ENCODE assay signal across 8 cellular contexts in genomic region chr15:97995881-97996603, GRCh38. TPM values are rescaled to one million over a fixed set of nuclear protein-coding genes. Genes with fewer than 3 reads are reported as not detected.
DNase-seq lines count a peak whose midpoint lies in the region; ATAC-seq and TF ChIP-seq lines count a peak whose summit lies in the region.

No MANE protein-coding gene starts in this region.

- H4K20me1 ChIP-seq in DND-41 (ENCODE audit: insufficient read depth, low read length): no peaks in the 10 kb centered on the region

- no peak overlapping the region; the same call in 1 of the 2 replicates for H3K4me2 ChIP-seq in DND-41 (ENCODE audit: insufficient read depth, low read length)

- peak; percentile 41; the same call in 1 of the 3 replicates for ATAC-seq in DND-41 (ENCODE audit: insufficient read depth, low read depth)
- ATAC-seq in HG03139 (IDR thresholded peaks at IDR 0.05; ENCODE audit: unreplicated experiment): no peak

- intact Hi-C loops in adrenal gland (cut with DNase I): no loop called here

- no peak for TF ChIP-seq POLR2A in adrenal gland (IDR thresholded peaks at IDR 0.05)

- H3K4me1 ChIP-seq in DND-41 (ENCODE audit: insufficient read depth, low read length): peaks cover 68% of the 10 kb centered on the region
- H3K4me1 ChIP-seq in adrenal gland (replicated peaks in 1 of 2): peaks cover 0 to 10% of the 10 kb centered on the region in 2 donors

- no peaks in the 10 kb centered on the region for H3K36me3 ChIP-seq in DND-41 (ENCODE audit: insufficient read depth, low read length)
- H3K36me3 ChIP-seq in adrenal gland (replicated peaks in 1 of 2): no peaks in the 10 kb centered on the region

- no peak overlapping the region for H3K4me3 ChIP-seq in DND-41 (ENCODE audit: low read depth in 1 of 2, low read length in 2 of 2)
- no peak overlapping the region for H3K4me3 ChIP-seq in adrenal gland

- 47 to 60% (median 54%) methylated on average over 5 of the region's 5 CpGs for WGBS in adrenal gland, 4 donors

- peak overlapping the region; percentile 60 for H2AFZ ChIP-seq in DND-41 (ENCODE audit: low read depth, low read length)

- H3K27me3 ChIP-seq in DND-41 (ENCODE audit: insufficient read depth, low read length, poor library complexity) (no peaks in the 10 kb centered on the region), adrenal gland (no peaks in the 10 kb centered on the region)

- H3K27ac ChIP-seq in DND-41 (ENCODE audit: low read length): peak overlapping the region; percentile 65
- peak overlapping the region in 1 of 5 donors; percentile 20 for H3K27ac ChIP-seq in adrenal gland

- DNase-seq in DND-41 (peak; percentile 31), KG1 (lab: John Stamatoyannopoulos, UW) (peak; percentile 7), adrenal gland (peak in 3 of 7 donors; percentile 23 to 64 (median 25)), myocyte (ENCODE audit: low read depth) (peak; percentile 44), NCI-H2029 (lab: John Stamatoyannopoulos, UW) (no peak), amniotic stem cell (lab: John Stamatoyannopoulos, UW) (no peak)
- no peak for DNase-seq in stimulated activated CD8-positive, alpha-beta memory T cell treated with anti-CD3 and anti-CD28 coated beads, Interleukin-4, amount 100 ng/mL, for 48 hours

- no peak overlapping the region for H3K9ac ChIP-seq in DND-41 (ENCODE audit: low read depth, low read length)

- H3K9me3 ChIP-seq in DND-41 (ENCODE audit: insufficient read depth, low read length, severe bottlenecking) (no peaks in the 10 kb centered on the region), adrenal gland (replicated peaks in 1 of 3) (no peaks in the 10 kb centered on the region)

- H3K79me2 ChIP-seq in DND-41 (ENCODE audit: insufficient read depth, low read length): no peaks in the 10 kb centered on the region

- peak; percentile 45 for TF ChIP-seq CTCF in DND-41 (IDR thresholded peaks at IDR 0.05; ENCODE audit: borderline replicate concordance, extremely low read depth, low read length, poor library complexity, severe bottlenecking)
- TF ChIP-seq CTCF in adrenal gland (IDR thresholded peaks at IDR 0.05): peak in 5 of 6 experiments; percentile 10 to 41 (median 37)

RNA-seq across cellular contexts. Expression of gene ARRDC4, which starts 35.5 kb away (rescaled TPM):
- total RNA-seq in adrenal gland (10 to 100 TPM; 18.1 to 38.7 (median 24.8) TPM), myocyte (22.7 and 30.6 TPM in 2 replicates)
- polyA plus RNA-seq in adrenal gland: 10 to 100 TPM; 15.1 to 30.0 (median 23.8) TPM
- 35.5 TPM for polyA plus RNA-seq in myocyte (2012)

Comparison
In these comparisons a context has a peak if more than half of its experiments do, and no peak if none do; other contexts are left out.
1. DNase-seq: peak in DND-41 (single experiment), KG1 (single experiment) and myocyte (single experiment); none in NCI-H2029 (single experiment), stimulated activated CD8-positive, alpha-beta memory T cell treated with anti-CD3 and anti-CD28 coated beads, Interleukin-4, amount 100 ng/mL, for 48 hours (single experiment) and amniotic stem cell (single experiment).